Comparison of ENCODE assay signal across 11 cellular contexts in the genomic region with DNA sequence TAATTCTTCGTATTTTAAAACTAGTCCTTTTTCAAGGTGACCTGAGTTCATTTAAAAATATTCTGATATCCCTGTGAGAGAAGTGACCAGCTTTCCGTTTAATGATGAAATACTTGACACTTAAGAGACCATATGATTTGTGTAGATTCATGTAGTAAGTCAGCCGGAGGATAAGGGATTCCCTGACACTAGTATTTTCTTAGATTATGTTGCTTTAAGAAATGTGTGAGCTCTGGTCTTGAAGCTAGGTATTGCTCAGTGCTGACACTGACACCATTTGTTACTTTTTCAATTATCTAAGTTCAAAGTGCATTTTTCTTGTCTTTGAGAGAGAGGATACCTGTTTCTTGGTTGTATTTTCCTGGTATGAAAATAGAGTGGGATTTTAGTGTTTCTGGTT. TPM values are rescaled to one million over a fixed set of nuclear protein-coding genes. Genes with fewer than 3 reads are reported as not detected.
A peak's percentile ranks its signal among the peaks of the same experiment; 100 is the strongest.
DNase-seq lines count a peak whose midpoint lies in the region; ATAC-seq and TF ChIP-seq lines count a peak whose summit lies in the region.
"Had no signal": no experiment of that assay in that cellular context is flagged by ENCODE, and none has a peak within 500 bp of the region (broad histone marks: within the 10 kb centered on the region; RNA-seq: fewer than 3 reads in every experiment).

No MANE protein-coding gene starts in this region.

- H4K8ac ChIP-seq in mesenchymal stem cell (ENCODE audit: low read length): no peak overlapping the region

- no peak overlapping the region for H3K27ac Mint-ChIP-seq in activated naive CD8-positive, alpha-beta T cell treated with anti-CD3 and anti-CD28 coated beads for 36 hours
- H3K27ac Mint-ChIP-seq in Calu3 (ENCODE audit: unreplicated experiment): no peak overlapping the region

- no peak overlapping the region for H2BK5ac ChIP-seq in mesenchymal stem cell (ENCODE audit: low read depth, low read length, poor library complexity, severe bottlenecking)

- H3K4me3 Mint-ChIP-seq in activated naive CD8-positive, alpha-beta T cell treated with anti-CD3 and anti-CD28 coated beads for 36 hours: peak overlapping the region; percentile 7
- no peak overlapping the region for H3K4me3 Mint-ChIP-seq in Calu3 (ENCODE audit: low read depth, unreplicated experiment)

- H3K23ac ChIP-seq in mesenchymal stem cell (ENCODE audit: low read length in 2 of 2): no peak overlapping the region

- peaks cover 48% of the 10 kb centered on the region for H3K4me1 Mint-ChIP-seq in activated naive CD8-positive, alpha-beta T cell treated with anti-CD3 and anti-CD28 coated beads for 36 hours
- H3K4me1 Mint-ChIP-seq in Calu3 (ENCODE audit: low read depth, unreplicated experiment): peaks cover 15% of the 10 kb centered on the region

- H3K27me3 ChIP-seq in mesenchymal stem cell (ENCODE audit: control insufficient read depth in 1 of 2, insufficient read depth in 1 of 2, low read length in 2 of 2) (no peaks in the 10 kb centered on the region), aorta (ENCODE audit: control insufficient read depth in 1 of 2, insufficient read depth in 2 of 2, low read length in 1 of 2) (no peaks in the 10 kb centered on the region)
- H3K27me3 ChIP-seq: heart left ventricle had no signal

- TF ChIP-seq CTCF in Calu3 (IDR thresholded peaks at IDR 0.05; ENCODE audit: unreplicated experiment): no peak

- H2BK12ac ChIP-seq in mesenchymal stem cell (ENCODE audit: low read length in 2 of 2): no peak overlapping the region

- POLR2A ChIA-PET in HEK293T (lab: Yijun Ruan, JAX): no interaction called here

- H3K18ac ChIP-seq in mesenchymal stem cell (ENCODE audit: low read depth in 1 of 2, low read length in 2 of 2): no peak overlapping the region

- H3K9me3 ChIP-seq in mesenchymal stem cell (ENCODE audit: control insufficient read depth, low read length): no peaks in the 10 kb centered on the region
- H3K9me3 ChIP-seq in aorta (ENCODE audit: control insufficient read depth, low read length): no peaks in the 10 kb centered on the region
- H3K9me3 ChIP-seq: heart left ventricle had no signal

- no peak overlapping the region for H2AK5ac ChIP-seq in mesenchymal stem cell (ENCODE audit: low read length, severe bottlenecking)

- no peak overlapping the region for H3K14ac ChIP-seq in mesenchymal stem cell (ENCODE audit: low read length in 2 of 2)

- no peaks in the 10 kb centered on the region for H3K4me1 ChIP-seq in mesenchymal stem cell (ENCODE audit: control insufficient read depth, insufficient read depth, low read depth, low read length)
- H3K4me1 ChIP-seq in aorta (ENCODE audit: control insufficient read depth in 1 of 2, insufficient read depth in 2 of 2, low read length in 2 of 2): no peaks in the 10 kb centered on the region

- H3K27me3 Mint-ChIP-seq in activated naive CD8-positive, alpha-beta T cell treated with anti-CD3 and anti-CD28 coated beads for 36 hours: no peaks in the 10 kb centered on the region
- no peaks in the 10 kb centered on the region for H3K27me3 Mint-ChIP-seq in Calu3 (ENCODE audit: unreplicated experiment)

- WGBS in mesenchymal stem cell: 61% methylated on average over 2 of the region's 3 CpGs
- 41 to 46% methylated on average over 3 of the region's 3 CpGs for WGBS in aorta, 2 donors

- CTCF ChIA-PET in HEK293T (lab: Yijun Ruan, JAX): interaction anchor here (0.6 kb wide), 1 partner anchor 585 kb away, joined by 6 read pairs; no protein-coding TSS in a partner anchor
- CTCF ChIA-PET in Calu3 (lab: Charles Lee): interaction anchor here (1.7 kb wide), 1 partner anchor 141 kb away, joined by 5 read pairs; no protein-coding TSS in a partner anchor

- H3K4ac ChIP-seq in mesenchymal stem cell (ENCODE audit: low read depth in 1 of 2, low read length in 2 of 2): no peak overlapping the region

- H3K27ac ChIP-seq in mesenchymal stem cell (ENCODE audit: low read length, poor library complexity, severe bottlenecking) (no peak overlapping the region), aorta (ENCODE audit: low read depth in 1 of 2, low read length in 2 of 2) (no peak overlapping the region)

- peaks cover 5 to 8% of the 10 kb centered on the region in 2 experiments for H3K36me3 ChIP-seq in mesenchymal stem cell (ENCODE audit: control insufficient read depth in 1 of 2, insufficient read depth in 2 of 2, low read depth in 1 of 2, low read length in 2 of 2)
- no peaks in the 10 kb centered on the region for H3K36me3 ChIP-seq in aorta (ENCODE audit: control insufficient read depth in 1 of 2, insufficient read depth in 2 of 2, low read length in 1 of 2)

- peaks cover 8% of the 10 kb centered on the region for H3K36me3 Mint-ChIP-seq in activated naive CD8-positive, alpha-beta T cell treated with anti-CD3 and anti-CD28 coated beads for 36 hours
- H3K36me3 Mint-ChIP-seq in Calu3 (ENCODE audit: insufficient read depth, unreplicated experiment): peaks cover 36% of the 10 kb centered on the region

- peaks cover 1% of the 10 kb centered on the region for H3K79me1 ChIP-seq in mesenchymal stem cell (replicated peaks; ENCODE audit: low read length, poor library complexity, severe bottlenecking)

- H4K91ac ChIP-seq in mesenchymal stem cell (ENCODE audit: low read length): no peak overlapping the region

- no peak overlapping the region for H2BK15ac ChIP-seq in mesenchymal stem cell (ENCODE audit: low read depth, poor library complexity, severe bottlenecking)

- no peak overlapping the region for H2BK120ac ChIP-seq in mesenchymal stem cell (ENCODE audit: low read depth, low read length)

- DNase-seq in CD1c-positive myeloid dendritic cell (ENCODE audit: extremely low spot score) (peak; percentile 8), HEK293T (ENCODE audit: extremely low spot score) (no peak), mesenchymal stem cell (peak; percentile 22), Calu3 (no peak), mucosa of gallbladder (ENCODE audit: low spot score) (no peak), HuH-7.5 (ENCODE audit: low spot score) (no peak), aorta (no peak)
- DNase-seq in activated naive CD8-positive, alpha-beta T cell treated with anti-CD3 and anti-CD28 coated beads for 36 hours: no peak
- DNase-seq: cerebellar nuclear complex, heart left ventricle, NCI-H510A treated with DMSO at 0.1 percent for 48 hours had no signal

- H3K4me2 ChIP-seq in mesenchymal stem cell (ENCODE audit: low read length, poor library complexity, severe bottlenecking): no peak overlapping the region

- H3K4me3 ChIP-seq in mesenchymal stem cell (ENCODE audit: insufficient read depth in 1 of 2, low read depth in 1 of 2, low read length in 2 of 2): peak overlapping the region in 1 of 2 experiments; percentile 39
- H3K4me3 ChIP-seq in aorta (ENCODE audit: low read length in 2 of 2): no peak overlapping the region

- no peaks in the 10 kb centered on the region for H3K9me3 Mint-ChIP-seq in activated naive CD8-positive, alpha-beta T cell treated with anti-CD3 and anti-CD28 coated beads for 36 hours
- H3K9me3 Mint-ChIP-seq in Calu3 (ENCODE audit: low read depth, unreplicated experiment): no peaks in the 10 kb centered on the region

- ATAC-seq in aorta (ENCODE audit: low FRiP score): no peak
- ATAC-seq: heart left ventricle had no signal

- H3K9ac ChIP-seq in mesenchymal stem cell (ENCODE audit: low read length): peak overlapping the region; percentile 93

- intact Hi-C loops in Calu3 (cut with micrococcal nuclease; ENCODE audit: unreplicated experiment): loop anchor here (5.0 kb wide), 1 partner anchor 47 kb away; no protein-coding TSS in a partner anchor
- intact Hi-C loops in aorta (cut with DNase I): no loop called here

- no TSS peak for BruUV-seq in Calu3 (replicated peaks; lab: Mats Ljungman, UMichigan)

- no peak overlapping the region for H2AFZ ChIP-seq in mesenchymal stem cell (ENCODE audit: low read depth, low read length)

TF ChIP-seq in HEK293T, 16 proteins besides CTCF, POLR2A, EP300 and RAD21:
- TF ChIP-seq ELF4 (IDR thresholded peaks at IDR 0.05) (no peak), FOXK2 (IDR thresholded peaks at IDR 0.05) (no peak), PKNOX1 (IDR thresholded peaks at IDR 0.05) (peak; percentile 43; the same call in 1 of the 2 replicates), SUZ12 (IDR thresholded peaks at IDR 0.05) (no peak), ARNT (IDR thresholded peaks at IDR 0.05) (no peak), BHLHE40 (IDR thresholded peaks at IDR 0.05; ENCODE audit: borderline replicate concordance) (no peak), TARDBP (IDR thresholded peaks at IDR 0.05) (no peak), FOXA1 (IDR thresholded peaks at IDR 0.05) (no peak), CTBP1 (IDR thresholded peaks at IDR 0.05; ENCODE audit: borderline replicate concordance) (no peak)
TF ChIP-seq in HEK293T: peak in this region for 1.

RNA-seq across cellular contexts. Expression of gene NIPBL, which starts 4.2 kb away (rescaled TPM):
- total RNA-seq in activated naive CD8-positive, alpha-beta T cell treated with anti-CD3 and anti-CD28 coated beads for 36 hours: 10 to 100 TPM; 39.8 to 42.1 TPM
- polyA plus RNA-seq in mesenchymal stem cell (2013, experiment 1 of 2): 17.2 TPM
- 15.4 TPM for polyA plus RNA-seq in mesenchymal stem cell (2013, experiment 2 of 2)
- total RNA-seq in Calu3 (2022): 53.1 and 53.2 TPM in 2 replicates
- 60.9 TPM for total RNA-seq in mucosa of gallbladder
- total RNA-seq in aorta: 10 to 100 TPM; 66.7 to 81.3 TPM
- 10 to 100 TPM in 1 of 2 donors, 1 to 10 TPM in 1; 5.1 to 13.3 TPM for polyA plus RNA-seq in aorta

Comparison
In these comparisons a context has a peak if more than half of its experiments do, and no peak if none do; other contexts are left out.
1. DNase-seq: peak in CD1c-positive myeloid dendritic cell (single experiment) and mesenchymal stem cell (single experiment); none in HEK293T (single experiment), activated naive CD8-positive, alpha-beta T cell treated with anti-CD3 and anti-CD28 coated beads for 36 hours (single experiment), Calu3 (single experiment), mucosa of gallbladder (single experiment), HuH-7.5 (single experiment) and aorta (0 of 2).